Comparison of ENCODE assay signal across 8 cellular contexts in the genomic region with DNA sequence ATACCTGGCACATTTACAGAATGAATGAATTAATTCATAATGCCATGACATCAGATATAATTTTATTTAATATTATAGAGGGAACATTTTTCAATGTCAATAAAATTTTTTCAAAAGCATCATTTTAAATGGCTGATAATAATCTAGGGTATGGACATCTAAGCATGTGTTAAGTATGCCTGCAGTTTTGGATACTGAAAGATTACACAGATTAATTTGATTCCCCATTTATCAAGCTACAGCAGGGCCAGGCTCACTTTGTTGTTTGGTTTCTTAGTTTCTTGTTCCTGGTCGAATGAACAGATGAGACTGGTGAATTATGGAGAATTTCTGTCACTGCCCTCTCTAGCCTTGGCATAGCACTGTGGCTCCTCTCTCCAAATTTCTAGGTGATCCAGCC.
"Had no signal": no experiment of that assay in that cellular context is flagged by ENCODE, and none has a peak within 500 bp of the region (broad histone marks: within the 10 kb centered on the region; RNA-seq: fewer than 3 reads in every experiment).

No MANE protein-coding gene starts in this region.

- H3K4me3 ChIP-seq: GM12878 had no signal

- DNase-seq: GDM1, GF-D8 had no signal

- ATAC-seq: GM12878 had no signal

- FAIRE-seq: G401.6, GM12878, GM12891, GM12892, GM18507, GM19239 had no signal
